Comparison of ENCODE assay signal across 14 cellular contexts in genomic region chr11:108289699-108290098, GRCh38.
DNase-seq lines count a peak whose midpoint lies in the region; ATAC-seq lines count a peak whose summit lies in the region.
"Had no signal": no experiment of that assay in that cellular context is flagged by ENCODE, and none has a peak within 500 bp of the region (broad histone marks: within the 10 kb centered on the region; RNA-seq: fewer than 3 reads in every experiment).

No MANE protein-coding gene starts in this region.

- H3K4me1 Mint-ChIP-seq in activated naive CD4-positive, alpha-beta T cell treated with anti-CD3 and anti-CD28 coated beads, Interleukin-2, amount 10 ng/mL, durations not matched to agents 7 days and 5 days = peaks cover 2% of the 10 kb centered on the region
- peaks cover 5 to 19% of the 10 kb centered on the region in 2 donors for H3K4me1 Mint-ChIP-seq in effector memory CD8-positive, alpha-beta T cell (ENCODE audit: low read depth in 2 of 2)
- peaks cover 3 to 13% of the 10 kb centered on the region in 2 donors for H3K4me1 Mint-ChIP-seq in stimulated activated naive B cell treated with anti-CD40 and anti-IgM and Interleukin-4, amounts not matched to agents 10 μg/mL and 1 μg/mL and 100 μg/mL, for 72 hours
- H3K4me1 Mint-ChIP-seq: WTC11 had no signal

- H3K36me3 Mint-ChIP-seq in activated naive CD4-positive, alpha-beta T cell treated with anti-CD3 and anti-CD28 coated beads, Interleukin-2, amount 10 ng/mL, durations not matched to agents 7 days and 5 days = peaks cover 52% of the 10 kb centered on the region
- peaks cover 89% of the 10 kb centered on the region for H3K36me3 Mint-ChIP-seq in effector memory CD8-positive, alpha-beta T cell (ENCODE audit: insufficient read depth)
- peaks cover 25 to 34% of the 10 kb centered on the region in 2 donors for H3K36me3 Mint-ChIP-seq in stimulated activated naive B cell treated with anti-CD40 and anti-IgM and Interleukin-4, amounts not matched to agents 10 μg/mL and 1 μg/mL and 100 μg/mL, for 72 hours

- H3K27me3 Mint-ChIP-seq in activated naive CD4-positive, alpha-beta T cell treated with anti-CD3 and anti-CD28 coated beads, Interleukin-2, amount 10 ng/mL, durations not matched to agents 7 days and 5 days = no peaks in the 10 kb centered on the region
- no peaks in the 10 kb centered on the region for H3K27me3 Mint-ChIP-seq in effector memory CD8-positive, alpha-beta T cell
- no peaks in the 10 kb centered on the region for H3K27me3 Mint-ChIP-seq in stimulated activated naive B cell treated with anti-CD40 and anti-IgM and Interleukin-4, amounts not matched to agents 10 μg/mL and 1 μg/mL and 100 μg/mL, for 72 hours

- H3K9me3 Mint-ChIP-seq in activated naive CD4-positive, alpha-beta T cell treated with anti-CD3 and anti-CD28 coated beads, Interleukin-2, amount 10 ng/mL, durations not matched to agents 7 days and 5 days = no peaks in the 10 kb centered on the region
- H3K9me3 Mint-ChIP-seq in effector memory CD8-positive, alpha-beta T cell = no peaks in the 10 kb centered on the region
- H3K9me3 Mint-ChIP-seq in stimulated activated naive B cell treated with anti-CD40 and anti-IgM and Interleukin-4, amounts not matched to agents 10 μg/mL and 1 μg/mL and 100 μg/mL, for 72 hours = no peaks in the 10 kb centered on the region
- H3K9me3 Mint-ChIP-seq: WTC11 had no signal

- no peak for DNase-seq in activated naive CD4-positive, alpha-beta T cell treated with anti-CD3 and anti-CD28 coated beads, Interleukin-2, amount 10 ng/mL, durations not matched to agents 7 days and 5 days
- no peak for DNase-seq in activated naive CD4-positive, alpha-beta T cell (lab: John Stamatoyannopoulos, UW)
- no peak for DNase-seq in effector memory CD8-positive, alpha-beta T cell
- no peak for DNase-seq in stimulated activated naive B cell treated with anti-CD40 and anti-IgM and Interleukin-4, amounts not matched to agents 10 μg/mL and 1 μg/mL and 100 μg/mL, for 72 hours
- DNase-seq in cortex of kidney (lab: John Stamatoyannopoulos, UW) = no peak
- no peak for DNase-seq in GM03348 (ENCODE audit: low spot score)
- DNase-seq in stimulated activated CD4-positive, alpha-beta T cell treated with anti-CD3 and anti-CD28 coated beads, Interleukin-4, amount 100 ng/mL, for 1 hour = no peak
- DNase-seq: ACHN, amygdala, Karpas-422, NCI-H187, transverse colon had no signal

- CTCF ChIA-PET in activated naive CD4-positive, alpha-beta T cell treated with anti-CD3 and anti-CD28 coated beads, Interleukin-2, amount 10 ng/mL, durations not matched to agents 7 days and 5 days (lab: Charles Lee) = no interaction called here

- peak overlapping the region; percentile 33 for H3K27ac Mint-ChIP-seq in activated naive CD4-positive, alpha-beta T cell treated with anti-CD3 and anti-CD28 coated beads, Interleukin-2, amount 10 ng/mL, durations not matched to agents 7 days and 5 days
- peak overlapping the region; percentile 11 to 58 for H3K27ac Mint-ChIP-seq in effector memory CD8-positive, alpha-beta T cell
- peak overlapping the region; percentile 27 for H3K27ac Mint-ChIP-seq in stimulated activated naive B cell treated with anti-CD40 and anti-IgM and Interleukin-4, amounts not matched to agents 10 μg/mL and 1 μg/mL and 100 μg/mL, for 72 hours
- H3K27ac Mint-ChIP-seq: WTC11 had no signal

- H3K4me3 Mint-ChIP-seq in activated naive CD4-positive, alpha-beta T cell treated with anti-CD3 and anti-CD28 coated beads, Interleukin-2, amount 10 ng/mL, durations not matched to agents 7 days and 5 days = no peak overlapping the region
- H3K4me3 Mint-ChIP-seq in effector memory CD8-positive, alpha-beta T cell = no peak overlapping the region
- no peak overlapping the region for H3K4me3 Mint-ChIP-seq in stimulated activated naive B cell treated with anti-CD40 and anti-IgM and Interleukin-4, amounts not matched to agents 10 μg/mL and 1 μg/mL and 100 μg/mL, for 72 hours
- H3K4me3 Mint-ChIP-seq: WTC11 had no signal

- ATAC-seq in HG03066 (IDR thresholded peaks at IDR 0.05; ENCODE audit: low read depth, unreplicated experiment) = peak; percentile 58
- no peak for ATAC-seq in effector memory CD8-positive, alpha-beta T cell (replicated peaks)
- ATAC-seq in stimulated activated naive B cell treated with anti-CD40 and anti-IgM and Interleukin-4, amounts not matched to agents 10 μg/mL and 1 μg/mL and 100 μg/mL, for 72 hours (replicated peaks) = peak; percentile 62 to 71
- ATAC-seq: WTC11 had no signal
